1 cellular context compared by ENCODE assay signal in genomic region chr20:62296724-62297448, GRCh38.
TF ChIP-seq lines count a peak whose summit lies in the region.

No MANE protein-coding gene starts in this region.

TF ChIP-seq in H1, 55 proteins besides CTCF, POLR2A, EP300 and RAD21 (continued from another document):
- no peak for TF ChIP-seq E2F6 (IDR thresholded peaks at IDR 0.05)
- no peak for TF ChIP-seq TBP (IDR thresholded peaks at IDR 0.05; ENCODE audit: low read depth, low read length)
- TF ChIP-seq POLR2AphosphoS5 (IDR thresholded peaks at IDR 0.05; ENCODE audit: low read depth, low read length), result no peak
- TF ChIP-seq ATF2 (IDR thresholded peaks at IDR 0.05; ENCODE audit: low read length), result no peak
